9 cellular contexts compared by ENCODE assay signal in genomic region chr11:64339319-64339718, GRCh38. TPM values are rescaled to one million over a fixed set of nuclear protein-coding genes. Genes with fewer than 3 reads are reported as not detected.
DNase-seq lines count a peak whose midpoint lies in the region; TF ChIP-seq lines count a peak whose summit lies in the region.
"Had no signal": no experiment of that assay in that cellular context is flagged by ENCODE, and none has a peak within 500 bp of the region (broad histone marks: within the 10 kb centered on the region; RNA-seq: fewer than 3 reads in every experiment).

No MANE protein-coding gene starts in this region.

- intact Hi-C loops in transverse colon (cut with DNase I; ENCODE audit: low total_unique reads): no loop called here

- peaks cover 3 to 28% (median 20%) of the 10 kb centered on the region in 4 donors for H3K4me1 ChIP-seq in Peyer's patch
- H3K4me1 ChIP-seq in transverse colon: peaks cover 7 to 38% (median 32%) of the 10 kb centered on the region in 4 donors

- no peaks in the 10 kb centered on the region for H3K27me3 Mint-ChIP-seq in activated naive CD4-positive, alpha-beta T cell treated with anti-CD3 and anti-CD28 coated beads, Interleukin-2, amount 50 U/mL, for 24 hours
- peaks cover 4% of the 10 kb centered on the region for H3K27me3 Mint-ChIP-seq in endothelial cell (ENCODE audit: unreplicated experiment)
- peaks cover 5% of the 10 kb centered on the region; the same call in 1 of the 2 replicates for H3K27me3 Mint-ChIP-seq in HFFc6 (ENCODE audit: insufficient read depth)

- TF ChIP-seq EP300 in transverse colon (IDR thresholded peaks at IDR 0.05; ENCODE audit: low read depth): no peak

- TF ChIP-seq CTCF in Peyer's patch (IDR thresholded peaks at IDR 0.05) (no peak), endothelial cell (IDR thresholded peaks at IDR 0.05; ENCODE audit: unreplicated experiment) (no peak), transverse colon (IDR thresholded peaks at IDR 0.05) (no peak), HFFc6 (IDR thresholded peaks at IDR 0.05) (no peak)

- TF ChIP-seq POLR2A in Peyer's patch (IDR thresholded peaks at IDR 0.05): no peak
- no peak for TF ChIP-seq POLR2A in transverse colon (IDR thresholded peaks at IDR 0.05)

- no peak for DNase-seq in activated naive CD4-positive, alpha-beta T cell treated with Interleukin-2 at 50 U/mL for 16 hours
- DNase-seq in Peyer's patch (no peak), endothelial cell (ENCODE audit: low spot score) (no peak), transverse colon (no peak), NCI-H187 (lab: John Stamatoyannopoulos, UW) (no peak), HFFc6 (no peak), NCI-H1930 (lab: John Stamatoyannopoulos, UW) (no peak)
- DNase-seq: NCI-H2029 had no signal

- H3K27ac Mint-ChIP-seq in activated naive CD4-positive, alpha-beta T cell treated with anti-CD3 and anti-CD28 coated beads, Interleukin-2, amount 50 U/mL, for 24 hours: peak overlapping the region; percentile 96
- H3K27ac Mint-ChIP-seq in endothelial cell (ENCODE audit: unreplicated experiment) (peak overlapping the region; percentile 27), HFFc6 (no peak overlapping the region)

- H3K4me3 Mint-ChIP-seq in activated naive CD4-positive, alpha-beta T cell treated with anti-CD3 and anti-CD28 coated beads, Interleukin-2, amount 50 U/mL, for 24 hours: peak overlapping the region; percentile 88
- H3K4me3 Mint-ChIP-seq in endothelial cell (ENCODE audit: unreplicated experiment) (peak overlapping the region; percentile 22), HFFc6 (no peak overlapping the region)

- H3K36me3 ChIP-seq in Peyer's patch (no peaks in the 10 kb centered on the region), transverse colon (no peaks in the 10 kb centered on the region)

- H3K27ac ChIP-seq in Peyer's patch: peak overlapping the region; percentile 24 to 86 (median 56)
- peak overlapping the region; percentile 43 to 84 (median 56) for H3K27ac ChIP-seq in transverse colon

- peaks cover 37% of the 10 kb centered on the region for H3K4me1 Mint-ChIP-seq in activated naive CD4-positive, alpha-beta T cell treated with anti-CD3 and anti-CD28 coated beads, Interleukin-2, amount 50 U/mL, for 24 hours
- peaks cover 4% of the 10 kb centered on the region for H3K4me1 Mint-ChIP-seq in endothelial cell (ENCODE audit: unreplicated experiment)
- peaks cover 12% of the 10 kb centered on the region for H3K4me1 Mint-ChIP-seq in HFFc6 (ENCODE audit: low read depth)

- H3K9me3 ChIP-seq in Peyer's patch (no peaks in the 10 kb centered on the region), transverse colon (no peaks in the 10 kb centered on the region)

- in situ Hi-C loops in transverse colon (cut with MboI; ENCODE audit: low pct_ligation_motif_present in 1 of 4, low pct_unique_long_range_greater_than_20kb in 1 of 4, low sequenced_read_pairs in 3 of 4): no loop called here

- H3K4me3 ChIP-seq in Peyer's patch: peak overlapping the region in 2 of 4 donors; percentile 43 to 45
- H3K4me3 ChIP-seq in transverse colon: peak overlapping the region in 1 of 4 donors; percentile 36

- WGBS in transverse colon (ENCODE audit: low coverage in 1 of 2), 2 donors: 50 to 53% methylated on average over 2 to 5 of the region's 5 CpGs

- H3K27me3 ChIP-seq in Peyer's patch (no peaks in the 10 kb centered on the region), transverse colon (no peaks in the 10 kb centered on the region)

- H3K36me3 Mint-ChIP-seq in activated naive CD4-positive, alpha-beta T cell treated with anti-CD3 and anti-CD28 coated beads, Interleukin-2, amount 50 U/mL, for 24 hours: no peaks in the 10 kb centered on the region
- H3K36me3 Mint-ChIP-seq in endothelial cell (ENCODE audit: low read depth, unreplicated experiment) (no peaks in the 10 kb centered on the region), HFFc6 (ENCODE audit: low read depth) (no peaks in the 10 kb centered on the region)

- no peaks in the 10 kb centered on the region for H3K9me3 Mint-ChIP-seq in activated naive CD4-positive, alpha-beta T cell treated with anti-CD3 and anti-CD28 coated beads, Interleukin-2, amount 50 U/mL, for 24 hours
- no peaks in the 10 kb centered on the region for H3K9me3 Mint-ChIP-seq in endothelial cell (ENCODE audit: unreplicated experiment)
- H3K9me3 Mint-ChIP-seq in HFFc6: no peaks in the 10 kb centered on the region

RNA-seq across cellular contexts. Expression of gene CCDC88B, which starts 0.7 kb away (rescaled TPM):
- total RNA-seq in Peyer's patch (10 to 100 TPM; 31.7 to 99.0 (median 43.9) TPM), endothelial cell (ENCODE audit: unreplicated experiment) (8.3 TPM), transverse colon (100 to 1,000 TPM in 1 of 4 donors, 10 to 100 TPM in 3; 24.8 to 203 (median 47.1) TPM)
- 1 to 10 TPM in 4 of 6 experiments, under 1 TPM in 2; 0.45 to 1.9 (median 1.7) TPM for total RNA-seq in HFFc6 (2021; fragmentation: NEBNext Ultra II Directional; extraction: Animal tissue kit (Norgen Biotek cat#: 25700))

RNA-seq across cellular contexts. Expression of gene RPS6KA4, which starts 19.6 kb away (rescaled TPM):
- total RNA-seq in Peyer's patch (10 to 100 TPM; 27.8 to 95.7 (median 40.1) TPM), endothelial cell (ENCODE audit: unreplicated experiment) (37.5 TPM), transverse colon (10 to 100 TPM; 14.5 to 86.0 (median 34.5) TPM)
- 10 to 100 TPM; 42.9 to 63.4 (median 56.6) TPM for total RNA-seq in HFFc6 (2021; fragmentation: NEBNext Ultra II Directional; extraction: Animal tissue kit (Norgen Biotek cat#: 25700))

RNA-seq across cellular contexts. Expression of gene PRDX5, which starts 21.4 kb away (rescaled TPM):
- 100 to 1,000 TPM; 202 to 345 (median 268) TPM for total RNA-seq in Peyer's patch
- total RNA-seq in endothelial cell (ENCODE audit: unreplicated experiment): 264 TPM
- 100 to 1,000 TPM; 152 to 381 (median 265) TPM for total RNA-seq in transverse colon
- total RNA-seq in HFFc6 (2021; fragmentation: NEBNext Ultra II Directional; extraction: Animal tissue kit (Norgen Biotek cat#: 25700)): 100 to 1,000 TPM; 161 to 207 (median 186) TPM

RNA-seq across cellular contexts. Expression of gene TRMT112, which starts 22.0 kb away (rescaled TPM):
- total RNA-seq in Peyer's patch: 100 to 1,000 TPM in 1 of 4 donors, 10 to 100 TPM in 3; 55.3 to 163 (median 63.1) TPM
- total RNA-seq in endothelial cell (ENCODE audit: unreplicated experiment): 138 TPM
- 10 to 100 TPM; 59.1 to 99.9 (median 82.7) TPM for total RNA-seq in transverse colon
- total RNA-seq in HFFc6 (2021; fragmentation: NEBNext Ultra II Directional; extraction: Animal tissue kit (Norgen Biotek cat#: 25700)): 100 to 1,000 TPM; 246 to 269 (median 261) TPM

RNA-seq across cellular contexts. Expression of gene ESRRA, which starts 34.0 kb away (rescaled TPM):
- total RNA-seq in Peyer's patch (100 to 1,000 TPM; 151 to 460 (median 341) TPM), endothelial cell (ENCODE audit: unreplicated experiment) (42.3 TPM), transverse colon (100 to 1,000 TPM; 142 to 272 (median 221) TPM)
- total RNA-seq in HFFc6 (2021; fragmentation: NEBNext Ultra II Directional; extraction: Animal tissue kit (Norgen Biotek cat#: 25700)): 10 to 100 TPM; 18.9 to 25.0 (median 21.7) TPM
